Comparison of ENCODE assay signal across 8 cellular contexts in genomic region chr13:45341799-45342584, GRCh38. TPM values are rescaled to one million over a fixed set of nuclear protein-coding genes. Genes with fewer than 3 reads are reported as not detected.
A peak's percentile ranks its signal among the peaks of the same experiment; 100 is the strongest.
DNase-seq lines count a peak whose midpoint lies in the region; ATAC-seq and TF ChIP-seq lines count a peak whose summit lies in the region.

No MANE protein-coding gene starts in this region.

- H3K36me3 ChIP-seq in suprapubic skin = peaks cover 55% of the 10 kb centered on the region

- WGBS in suprapubic skin = 8% methylated on average over 18 of the region's 18 CpGs

- ATAC-seq in left lobe of liver (no peak), GM21367 (IDR thresholded peaks at IDR 0.05; ENCODE audit: unreplicated experiment) (no peak), HG03175 (IDR thresholded peaks at IDR 0.05; ENCODE audit: unreplicated experiment) (no peak)

- no peak for TF ChIP-seq POLR2A in suprapubic skin (IDR thresholded peaks at IDR 0.05)

- DNase-seq in NOMO-1 treated with dmso at 0.1 percent for 144 hours (lab: John Stamatoyannopoulos, UW; ENCODE audit: unreplicated experiment) (peak; percentile 65), cardiac fibroblast (ENCODE audit: low read depth in 2 of 2) (peak; percentile 67 to 82), left lobe of liver (ENCODE audit: low spot score) (peak; percentile 59), suprapubic skin (ENCODE audit: low spot score in 2 of 2) (peak in 1 of 2 donors; percentile 84)
- no peak for DNase-seq in activated CD4-positive, alpha-beta T cell treated with anti-CD3 and anti-CD28 coated beads, Interleukin-2, amount 50 U/mL, for 1 hour

- H3K27me3 ChIP-seq in suprapubic skin = no peaks in the 10 kb centered on the region

- peak overlapping the region; percentile 94 for H3K4me3 ChIP-seq in GM08714 (ENCODE audit: low read length)
- peak overlapping the region; percentile 84 to 86 for H3K4me3 ChIP-seq in cardiac fibroblast (replicated peaks in 1 of 2; ENCODE audit: low read depth in 2 of 2, low read length in 2 of 2)
- peak overlapping the region; percentile 77 for H3K4me3 ChIP-seq in suprapubic skin

- no peak for TF ChIP-seq CTCF in cardiac fibroblast (IDR thresholded peaks at IDR 0.05; ENCODE audit: low read depth, low read length)
- no peak for TF ChIP-seq CTCF in suprapubic skin (IDR thresholded peaks at IDR 0.05)

- H3K4me1 ChIP-seq in suprapubic skin = peaks cover 42% of the 10 kb centered on the region

- peak overlapping the region; percentile 99 for H3K27ac ChIP-seq in suprapubic skin

- TF ChIP-seq EP300 in suprapubic skin (IDR thresholded peaks at IDR 0.05) = no peak

- no peaks in the 10 kb centered on the region for H3K9me3 ChIP-seq in suprapubic skin

RNA-seq across cellular contexts. Expression of gene TPT1, which starts 1.0 kb away (rescaled TPM):
- 2,011 TPM for total RNA-seq in left lobe of liver
- 1,000 to 10,000 TPM; 1,947 to 2,729 (median 2,521) TPM for total RNA-seq in suprapubic skin
